ENCODE assay signal across 10 cellular contexts in the genomic region with DNA sequence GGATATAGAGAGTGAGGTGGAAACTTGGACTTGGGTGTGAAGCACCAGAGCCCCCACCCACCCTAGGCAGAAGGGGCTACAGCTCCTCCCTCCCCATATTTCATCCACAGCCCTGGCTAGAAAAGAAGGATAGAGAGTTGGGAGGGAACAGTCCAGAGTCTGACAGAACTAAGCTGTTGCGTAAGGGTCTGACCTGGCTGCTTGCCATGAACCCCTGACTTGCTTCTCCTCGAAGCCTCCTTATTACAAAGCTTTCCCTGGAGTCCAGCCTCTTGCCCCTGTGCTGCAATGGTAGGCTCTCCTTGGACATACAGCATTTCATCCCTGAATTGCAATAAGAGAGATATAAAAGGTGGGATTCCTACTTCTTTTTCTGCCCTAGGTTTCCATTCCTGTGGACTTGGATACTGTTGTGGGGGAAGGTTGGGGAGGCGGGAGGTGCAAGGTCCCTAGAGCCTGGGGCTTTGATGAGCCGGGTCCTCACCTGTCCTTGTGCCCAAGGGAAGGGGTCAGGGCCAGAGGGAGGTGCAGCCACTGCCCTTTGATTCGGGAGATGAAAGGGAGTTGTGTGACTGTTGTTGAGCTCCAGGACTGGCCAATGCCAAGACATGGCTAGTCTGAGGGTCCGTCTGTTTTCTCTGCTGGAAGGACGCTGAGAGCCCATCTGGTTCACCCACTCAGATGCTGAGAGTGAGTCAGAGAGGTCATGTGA. TPM values are rescaled to one million over a fixed set of nuclear protein-coding genes. Genes with fewer than 3 reads are reported as not detected.
A peak's percentile ranks its signal among the peaks of the same experiment; 100 is the strongest.
DNase-seq lines count a peak whose midpoint lies in the region; ATAC-seq and TF ChIP-seq lines count a peak whose summit lies in the region.
"Had no signal": no experiment of that assay in that cellular context is flagged by ENCODE, and none has a peak within 500 bp of the region (broad histone marks: within the 10 kb centered on the region; RNA-seq: fewer than 3 reads in every experiment).

No MANE protein-coding gene starts in this region.

- no peaks in the 10 kb centered on the region for H3K9me3 Mint-ChIP-seq in MCF 10A (ENCODE audit: unreplicated experiment)

- H3K4me1 Mint-ChIP-seq in MCF 10A (ENCODE audit: insufficient read depth, unreplicated experiment): peaks cover 6% of the 10 kb centered on the region

- no peaks in the 10 kb centered on the region for H3K36me3 Mint-ChIP-seq in MCF 10A (ENCODE audit: insufficient read depth, unreplicated experiment)

- H3K36me3 ChIP-seq in breast epithelium (no peaks in the 10 kb centered on the region), adipocyte (ENCODE audit: control insufficient read depth, insufficient read depth, low read length, severe bottlenecking) (no peaks in the 10 kb centered on the region), aorta (ENCODE audit: control insufficient read depth in 1 of 2, insufficient read depth in 2 of 2, low read length in 1 of 2) (no peaks in the 10 kb centered on the region)
- H3K36me3 ChIP-seq: upper lobe of left lung had no signal

- CTCF ChIA-PET in MCF 10A (lab: Yijun Ruan, JAX): interaction anchor here (0.6 to 8.9 kb wide), 14 partner anchors 9 to 1392 kb away, joined by 3 to 113 read pairs (median 4); no protein-coding TSS in a partner anchor

- TF ChIP-seq CTCF in MCF 10A (IDR thresholded peaks at IDR 0.05; ENCODE audit: unreplicated experiment) (no peak), breast epithelium (IDR thresholded peaks at IDR 0.05) (no peak)

- POLR2A ChIA-PET in MCF 10A (lab: Yijun Ruan, JAX): interaction anchor here (0.5 to 1.8 kb wide), 2 partner anchors 14 to 318 kb away, joined by 3 to 4 read pairs; no protein-coding TSS in a partner anchor

- ATAC-seq in aorta (ENCODE audit: low FRiP score): no peak

- no peak overlapping the region for H3K4me3 Mint-ChIP-seq in MCF 10A (ENCODE audit: unreplicated experiment)

- no peak overlapping the region for H3K4me3 ChIP-seq in breast epithelium
- no peak overlapping the region for H3K4me3 ChIP-seq in adipocyte (ENCODE audit: low read length)
- H3K4me3 ChIP-seq in aorta (ENCODE audit: low read length in 2 of 2): no peak overlapping the region
- H3K4me3 ChIP-seq: upper lobe of left lung had no signal

- H3K9me3 ChIP-seq in breast epithelium: no peaks in the 10 kb centered on the region
- H3K9me3 ChIP-seq in adipocyte (ENCODE audit: control insufficient read depth, low read length): no peaks in the 10 kb centered on the region
- no peaks in the 10 kb centered on the region for H3K9me3 ChIP-seq in aorta (ENCODE audit: control insufficient read depth, low read length)
- H3K9me3 ChIP-seq: upper lobe of left lung had no signal

- H3K27me3 Mint-ChIP-seq in MCF 10A (ENCODE audit: insufficient read depth, unreplicated experiment): peaks cover 33% of the 10 kb centered on the region

- intact Hi-C loops in MCF 10A (cut with micrococcal nuclease): no loop called here
- intact Hi-C loops in breast epithelium (cut with DNase I; ENCODE audit: low total_unique reads): no loop called here
- intact Hi-C loops in aorta (cut with DNase I): no loop called here

- H3K27me3 ChIP-seq in breast epithelium: no peaks in the 10 kb centered on the region
- H3K27me3 ChIP-seq in adipocyte (replicated peaks; ENCODE audit: control insufficient read depth, insufficient read depth, low read length): peaks cover 25% of the 10 kb centered on the region
- H3K27me3 ChIP-seq in aorta (ENCODE audit: control insufficient read depth in 1 of 2, insufficient read depth in 2 of 2, low read length in 1 of 2): no peaks in the 10 kb centered on the region
- H3K27me3 ChIP-seq: upper lobe of left lung had no signal

- peak; percentile 77 for DNase-seq in MCF 10A (ENCODE audit: unreplicated experiment)
- DNase-seq in breast epithelium (ENCODE audit: low spot score in 2 of 2): no peak
- DNase-seq in adipocyte (ENCODE audit: low read depth): peak; percentile 65
- DNase-seq in iris pigment epithelial cell (ENCODE audit: low read depth): peak; percentile 65
- DNase-seq in aorta: peak; percentile 80
- DNase-seq in putamen (ENCODE audit: low spot score): no peak
- no peak for DNase-seq in GDM1 (lab: John Stamatoyannopoulos, UW)
- no peak for DNase-seq in NAMALWA (ENCODE audit: low spot score)
- DNase-seq: T-helper 9 cell had no signal

- H3K4me1 ChIP-seq in breast epithelium: no peaks in the 10 kb centered on the region
- H3K4me1 ChIP-seq in adipocyte (ENCODE audit: control insufficient read depth, insufficient read depth, low read length): peaks cover 20% of the 10 kb centered on the region
- H3K4me1 ChIP-seq in aorta (ENCODE audit: control insufficient read depth in 1 of 2, insufficient read depth in 2 of 2, low read length in 2 of 2): no peaks in the 10 kb centered on the region

- H3K27ac Mint-ChIP-seq in MCF 10A (ENCODE audit: low read depth, unreplicated experiment): no peak overlapping the region

- no TSS peak for BruUV-seq in MCF 10A (replicated peaks; lab: Mats Ljungman, UMichigan)

- no peak overlapping the region for H3K9ac ChIP-seq in adipocyte (ENCODE audit: low read length)

- TF ChIP-seq POLR2A in breast epithelium (IDR thresholded peaks at IDR 0.05): no peak

- H3K27ac ChIP-seq in breast epithelium (no peak overlapping the region), aorta (ENCODE audit: low read depth in 1 of 2, low read length in 2 of 2) (no peak overlapping the region)
- H3K27ac ChIP-seq: upper lobe of left lung had no signal

- 46 to 51% methylated on average over 7 of the region's 7 CpGs for whole genome bisulfite sequencing in aorta, 2 donors

RNA-seq across cellular contexts. Expression of gene RHBG, which starts 2.7 kb away (rescaled TPM):
- total RNA-seq in MCF 10A (2022) (not detected in 2 replicates), breast epithelium (not detected), aorta (not detected)
- not detected for polyA plus RNA-seq in aorta

RNA-seq across cellular contexts. Expression of gene TSACC, which starts 33.4 kb away (rescaled TPM):
- total RNA-seq in MCF 10A (2022): 1.8 and 3.6 TPM in 2 replicates
- total RNA-seq in breast epithelium: 1 to 10 TPM in 2 of 3 donors, not detected in 1; 1.4 to 1.5 TPM
- total RNA-seq in aorta: not detected
- not detected for polyA plus RNA-seq in aorta

RNA-seq across cellular contexts. Expression of gene CCT3, which starts 33.6 kb away (rescaled TPM):
- total RNA-seq in MCF 10A (2022) (495 and 574 TPM in 2 replicates), breast epithelium (100 to 1,000 TPM; 150 to 263 (median 262) TPM), aorta (100 to 1,000 TPM; 102 to 112 TPM)
- 10 to 100 TPM; 76.0 to 87.0 TPM for polyA plus RNA-seq in aorta

Comparison
In these comparisons a context has a peak if more than half of its experiments do, and no peak if none do; other contexts are left out.
1. DNase-seq: peak in MCF 10A (single experiment), adipocyte (single experiment), iris pigment epithelial cell (single experiment) and aorta (2 of 2); none in breast epithelium (0 of 2), putamen (single experiment), GDM1 (single experiment) and NAMALWA (single experiment).